ENCODE assay signal across 9 cellular contexts in the genomic region with DNA sequence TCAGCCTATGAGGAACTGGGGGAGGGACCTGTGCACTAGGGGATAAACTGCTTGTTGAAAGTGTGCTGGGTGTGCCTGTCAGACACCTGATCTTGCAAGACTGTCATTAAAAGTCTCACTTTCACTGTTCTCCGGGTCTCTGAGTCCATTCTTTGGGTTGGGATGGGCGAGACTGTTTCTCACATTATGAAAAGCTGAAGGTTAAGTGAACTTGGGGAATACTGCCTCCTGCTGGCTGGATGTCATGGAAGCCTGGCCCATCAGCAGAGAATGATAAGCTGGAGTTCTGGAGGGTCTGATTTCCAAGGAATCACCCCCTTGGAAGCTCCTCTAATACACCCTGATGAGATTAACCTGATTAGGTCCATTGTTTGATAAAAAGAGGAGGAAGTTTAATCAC. TPM values are rescaled to one million over a fixed set of nuclear protein-coding genes. Genes with fewer than 3 reads are reported as not detected.
DNase-seq lines count a peak whose midpoint lies in the region; ATAC-seq and TF ChIP-seq lines count a peak whose summit lies in the region.
"Had no signal": no experiment of that assay in that cellular context is flagged by ENCODE, and none has a peak within 500 bp of the region (broad histone marks: within the 10 kb centered on the region; RNA-seq: fewer than 3 reads in every experiment).

No MANE protein-coding gene starts in this region.

- H3K4me1 ChIP-seq in iPS DF 6.9 (ENCODE audit: control insufficient read depth, insufficient read depth, low read length) (no peaks in the 10 kb centered on the region), uterus (no peaks in the 10 kb centered on the region)

- no peaks in the 10 kb centered on the region for H3K9me3 ChIP-seq in iPS DF 6.9 (ENCODE audit: control insufficient read depth, insufficient read depth, low read length)
- H3K9me3 ChIP-seq in uterus, result no peaks in the 10 kb centered on the region

- intact Hi-C loops in uterus (cut with DNase I; ENCODE audit: low total_unique reads), result no loop called here

- DNase-seq in COLO668 (lab: John Stamatoyannopoulos, UW; ENCODE audit: unreplicated experiment) (peak; percentile 61), MV-4-11 (lab: John Stamatoyannopoulos, UW) (peak; percentile 21), iPS DF 6.9 (ENCODE audit: low read depth, low spot score) (peak; percentile 31), uterus (no peak), NCI-H226 (no peak)
- peak; percentile 80 to 81 for DNase-seq in activated T-cell treated with anti-CD3 and anti-CD28 coated beads, Interleukin-2, amount 50 U/mL, for 48 hours
- DNase-seq in stimulated activated CD8-positive, alpha-beta memory T cell treated with anti-CD3 and anti-CD28 coated beads, Interleukin-2, amount 100 ng/mL, for 1 hour (ENCODE audit: low read depth in 2 of 2), result peak; percentile 14 to 27

- TF ChIP-seq POLR2A in uterus (IDR thresholded peaks at IDR 0.05), result no peak

- no peak for ATAC-seq in HG03139 (IDR thresholded peaks at IDR 0.05; ENCODE audit: unreplicated experiment)

- no peaks in the 10 kb centered on the region for H3K36me3 ChIP-seq in iPS DF 6.9 (ENCODE audit: control insufficient read depth, insufficient read depth, low read length)
- no peaks in the 10 kb centered on the region for H3K36me3 ChIP-seq in uterus

- no peak for TF ChIP-seq CTCF in uterus (IDR thresholded peaks at IDR 0.05)

- H3K27ac ChIP-seq in iPS DF 6.9 (ENCODE audit: low read length), result no peak overlapping the region
- H3K27ac ChIP-seq in uterus, result no peak overlapping the region

- no CpG with 5 or more reads among the region's 2 CpGs for WGBS in iPS DF 6.9 (ENCODE audit: insufficient coverage, insufficient read length)

- H3K4me3 ChIP-seq in iPS DF 6.9 (ENCODE audit: low read length) (no peak overlapping the region), uterus (no peak overlapping the region)
- H3K4me3 ChIP-seq: lung had no signal

- peaks cover 70% of the 10 kb centered on the region for H3K27me3 ChIP-seq in iPS DF 6.9 (ENCODE audit: control insufficient read depth, insufficient read depth, low read length)
- no peaks in the 10 kb centered on the region for H3K27me3 ChIP-seq in uterus

RNA-seq across cellular contexts. Expression of gene VPREB1, which starts 9.0 kb away (rescaled TPM):
- 1 to 10 TPM in 1 of 4 donors, not detected in 3; 2.6 TPM for total RNA-seq in uterus
- total RNA-seq: lung had no signal

Comparison
In these comparisons a context has a peak if more than half of its experiments do, and no peak if none do; other contexts are left out.
1. DNase-seq: peak in COLO668 (single experiment), MV-4-11 (single experiment), activated T-cell treated with anti-CD3 and anti-CD28 coated beads, Interleukin-2, amount 50 U/mL, for 48 hours (2 of 2), iPS DF 6.9 (single experiment) and stimulated activated CD8-positive, alpha-beta memory T cell treated with anti-CD3 and anti-CD28 coated beads, Interleukin-2, amount 100 ng/mL, for 1 hour (2 of 2); none in uterus (0 of 2) and NCI-H226 (single experiment).